In the genomic region with DNA sequence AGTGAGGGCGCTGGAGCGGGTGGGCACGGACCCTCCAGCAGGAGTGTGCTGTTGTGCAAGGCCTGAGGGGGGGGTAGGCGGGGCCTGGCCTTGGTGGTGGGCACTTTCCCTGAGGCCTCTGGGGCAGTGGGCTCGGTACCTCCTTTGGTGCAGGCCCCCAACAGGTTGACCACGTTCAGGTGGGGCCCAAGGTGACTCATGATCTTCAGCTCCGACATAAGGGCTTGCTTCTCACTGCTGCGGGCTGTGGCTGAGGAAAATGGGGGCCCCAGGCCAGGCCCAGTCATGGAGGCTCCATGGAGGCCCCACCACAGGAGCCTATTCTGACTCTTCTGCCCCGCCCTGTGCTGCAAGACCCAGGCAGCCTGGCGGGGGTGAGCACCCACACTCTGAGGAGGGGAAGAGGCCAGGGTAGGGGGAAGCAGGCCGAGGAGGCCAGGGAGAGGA, we compare ENCODE assay signal across 19 cellular contexts. TPM values are rescaled to one million over a fixed set of nuclear protein-coding genes. Genes with fewer than 3 reads are reported as not detected.
"Had no signal": no experiment of that assay in that cellular context is flagged by ENCODE, and none has a peak within 500 bp of the region (broad histone marks: within the 10 kb centered on the region; RNA-seq: fewer than 3 reads in every experiment).

No MANE protein-coding gene starts in this region.

- H3K9me3 Mint-ChIP-seq: activated CD4-positive, alpha-beta memory T cell treated with anti-CD3 and anti-CD28 coated beads for 36 hours; activated naive CD8-positive, alpha-beta T cell treated with anti-CD3 and anti-CD28 coated beads, Interleukin-2, amount 10 ng/mL, durations not matched to agents 7 days and 5 days; brain; memory B cell; naive thymus-derived CD8-positive, alpha-beta T cell; T-helper 2 cell treated with Interferon-gamma antibody and Interleukin-4, amounts not matched to agents 5 μg/mL and 100 μg/mL, for 36 hours had no signal

- DNase-seq: activated CD4-positive, alpha-beta memory T cell treated with anti-CD3 and anti-CD28 coated beads for 36 hours; activated CD4-positive, alpha-beta T cell treated with anti-CD3 and anti-CD28 coated beads for 4 hours; activated naive CD4-positive, alpha-beta T cell; activated naive CD8-positive, alpha-beta T cell treated with anti-CD3 and anti-CD28 coated beads, Interleukin-2, amount 10 ng/mL, durations not matched to agents 7 days and 5 days; amygdala; caudate nucleus; hypothalamus; left lung; stimulated activated CD4-positive, alpha-beta T cell treated with anti-CD3 and anti-CD28 coated beads, Interleukin-12 subunit alpha, Interleukin-12 subunit beta, amount 100 ng/mL, for 4 hours; stimulated activated CD4-positive, alpha-beta T cell treated with anti-CD3 and anti-CD28 coated beads, Interleukin-2, amount 100 ng/mL, for 24 hours; stimulated activated naive CD4-positive, alpha-beta T cell treated with Interleukin-2 at 50 U/mL for 16 hours; transverse colon had no signal

- H3K4me3 Mint-ChIP-seq: activated CD4-positive, alpha-beta memory T cell treated with anti-CD3 and anti-CD28 coated beads for 36 hours; activated naive CD8-positive, alpha-beta T cell treated with anti-CD3 and anti-CD28 coated beads, Interleukin-2, amount 10 ng/mL, durations not matched to agents 7 days and 5 days; brain; memory B cell; naive thymus-derived CD8-positive, alpha-beta T cell; T-helper 2 cell treated with Interferon-gamma antibody and Interleukin-4, amounts not matched to agents 5 μg/mL and 100 μg/mL, for 36 hours had no signal

- H3K27ac Mint-ChIP-seq: activated CD4-positive, alpha-beta memory T cell treated with anti-CD3 and anti-CD28 coated beads for 36 hours; memory B cell; naive thymus-derived CD8-positive, alpha-beta T cell; T-helper 2 cell treated with Interferon-gamma antibody and Interleukin-4, amounts not matched to agents 5 μg/mL and 100 μg/mL, for 36 hours had no signal

- H3K36me3 Mint-ChIP-seq: activated CD4-positive, alpha-beta memory T cell treated with anti-CD3 and anti-CD28 coated beads for 36 hours; memory B cell; naive thymus-derived CD8-positive, alpha-beta T cell had no signal

- H3K4me1 Mint-ChIP-seq: brain had no signal

- ATAC-seq: left lung; naive thymus-derived CD8-positive, alpha-beta T cell had no signal

- H3K27me3 Mint-ChIP-seq: activated CD4-positive, alpha-beta memory T cell treated with anti-CD3 and anti-CD28 coated beads for 36 hours; activated naive CD8-positive, alpha-beta T cell treated with anti-CD3 and anti-CD28 coated beads, Interleukin-2, amount 10 ng/mL, durations not matched to agents 7 days and 5 days; brain had no signal

RNA-seq across cellular contexts. Expression of a gene that starts 37.8 kb away (rescaled TPM):
- total RNA-seq: epithelial cell of proximal tubule, pulmonary artery endothelial cell had no signal

RNA-seq across cellular contexts. Expression of a gene that starts 42.4 kb away (rescaled TPM):
- total RNA-seq: activated CD4-positive, alpha-beta memory T cell treated with anti-CD3 and anti-CD28 coated beads for 36 hours; activated naive CD8-positive, alpha-beta T cell treated with anti-CD3 and anti-CD28 coated beads, Interleukin-2, amount 10 ng/mL, durations not matched to agents 7 days and 5 days; epithelial cell of proximal tubule; frontal cortex; naive thymus-derived CD8-positive, alpha-beta T cell; pulmonary artery endothelial cell had no signal
